Comparison of ENCODE assay signal across 19 cellular contexts in the genomic region with DNA sequence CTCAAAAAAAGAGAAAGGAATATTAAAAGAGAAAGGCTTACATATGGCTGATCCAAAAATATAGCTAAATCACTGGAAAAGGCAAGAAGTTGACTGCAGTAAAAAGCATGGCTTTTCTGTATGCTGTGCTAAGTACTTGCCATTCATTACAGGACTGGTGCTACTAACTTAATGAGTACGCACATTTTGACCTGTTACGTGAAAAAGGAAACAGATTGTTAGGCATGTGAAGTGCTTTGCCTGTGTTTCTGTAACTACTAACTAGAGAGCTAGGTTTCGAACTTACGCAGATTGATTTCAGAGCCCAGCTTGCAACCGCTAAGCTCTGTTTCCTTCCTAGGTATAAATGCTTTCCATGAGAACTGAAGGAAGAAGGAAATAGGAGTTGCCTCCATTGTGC. TPM values are rescaled to one million over a fixed set of nuclear protein-coding genes. Genes with fewer than 3 reads are reported as not detected.
DNase-seq lines count a peak whose midpoint lies in the region; ATAC-seq, FAIRE-seq and TF ChIP-seq lines count a peak whose summit lies in the region.
"Had no signal": no experiment of that assay in that cellular context is flagged by ENCODE, and none has a peak within 500 bp of the region (broad histone marks: within the 10 kb centered on the region; RNA-seq: fewer than 3 reads in every experiment).

No MANE protein-coding gene starts in this region.

- CTCF ChIA-PET in activated CD8-positive, alpha-beta T cell treated with anti-CD3 and anti-CD28 coated beads for 36 hours (lab: Charles Lee), result interaction anchor here (0.7 to 1.1 kb wide), 4 partner anchors 17 to 52 kb away, joined by 3 to 4 read pairs (median 4); no protein-coding TSS in a partner anchor
- CTCF ChIA-PET in activated CD8-positive, alpha-beta T cell treated with anti-CD3 and anti-CD28 coated beads, Interleukin-2, amount 10 ng/mL, durations not matched to agents 7 days and 5 days (lab: Charles Lee), result interaction anchor here (0.8 to 1.1 kb wide), 3 partner anchors 41 to 44 kb away, joined by 3 to 6 read pairs (median 4); no protein-coding TSS in a partner anchor
- CTCF ChIA-PET in GM12878 (lab: Yijun Ruan, JAX), result interaction anchor here (0.9 to 1.8 kb wide), 2 partner anchors 42 to 71 kb away, joined by 3 to 6 read pairs; no protein-coding TSS in a partner anchor

- H3K4me3 Mint-ChIP-seq in activated CD8-positive, alpha-beta T cell treated with anti-CD3 and anti-CD28 coated beads for 36 hours, result no peak overlapping the region
- H3K4me3 Mint-ChIP-seq in activated CD8-positive, alpha-beta T cell treated with anti-CD3 and anti-CD28 coated beads, Interleukin-2, amount 10 ng/mL, durations not matched to agents 7 days and 5 days, result no peak overlapping the region
- peak overlapping the region in 2 of 4 donors; percentile 25 to 41 for H3K4me3 Mint-ChIP-seq in CD4-positive, CD25-positive, alpha-beta regulatory T cell
- peak overlapping the region in 3 of 4 donors; percentile 12 to 57 (median 41) for H3K4me3 Mint-ChIP-seq in IgD-negative memory B cell
- H3K4me3 Mint-ChIP-seq in activated CD4-positive, alpha-beta T cell treated with anti-CD3 and anti-CD28 coated beads, Interleukin-2, amount 10 ng/mL, durations not matched to agents 24 days and 14 days, result no peak overlapping the region

- WGBS in GM12878 (ENCODE audit: insufficient coverage, insufficient replicate concordance, low lambda C conversion rate, missing lambda C conversion rate), result 8% methylated on average over 5 of the region's 5 CpGs

- H3K79me2 ChIP-seq in GM12878 (ENCODE audit: control insufficient read depth, insufficient read depth, low read length), result peaks cover 46% of the 10 kb centered on the region

- FAIRE-seq in GM12878 (lab: Jason Lieb, UNC), result no peak

- peak overlapping the region; percentile 60 for H3K27ac Mint-ChIP-seq in activated CD8-positive, alpha-beta T cell treated with anti-CD3 and anti-CD28 coated beads for 36 hours
- no peak overlapping the region for H3K27ac Mint-ChIP-seq in activated CD8-positive, alpha-beta T cell treated with anti-CD3 and anti-CD28 coated beads, Interleukin-2, amount 10 ng/mL, durations not matched to agents 7 days and 5 days
- peak overlapping the region in 1 of 3 donors; percentile 98 for H3K27ac Mint-ChIP-seq in CD4-positive, CD25-positive, alpha-beta regulatory T cell
- peak overlapping the region in 2 of 3 donors; percentile 85 to 91 for H3K27ac Mint-ChIP-seq in IgD-negative memory B cell
- no peak overlapping the region for H3K27ac Mint-ChIP-seq in activated CD4-positive, alpha-beta T cell treated with anti-CD3 and anti-CD28 coated beads, Interleukin-2, amount 10 ng/mL, durations not matched to agents 24 days and 14 days
- H3K27ac Mint-ChIP-seq: GM23338 had no signal

- H2AFZ ChIP-seq in GM12878 (ENCODE audit: control insufficient read depth, low read depth, low read length), result no peak overlapping the region
- H2AFZ ChIP-seq: GM23338, PC-9 had no signal

- peak overlapping the region; percentile 23 for H3K27ac ChIP-seq in CD4-positive, CD25-positive, alpha-beta regulatory T cell (ENCODE audit: insufficient read depth, low read length, poor library complexity, severe bottlenecking)
- no peak overlapping the region for H3K27ac ChIP-seq in GM12878 (ENCODE audit: control insufficient read depth, insufficient read depth)
- no peak overlapping the region for H3K27ac ChIP-seq in dorsolateral prefrontal cortex
- H3K27ac ChIP-seq: BLaER1 treated with 17β-estradiol and CSF1 and Interleukin-3, amounts not matched to agents 10 nM and 100 nM; PC-9 had no signal

- no peaks in the 10 kb centered on the region for H3K9me3 ChIP-seq in CD4-positive, CD25-positive, alpha-beta regulatory T cell (ENCODE audit: control insufficient read depth in 2 of 2, low read length in 2 of 2)
- peaks cover 2% of the 10 kb centered on the region; the same call in 1 of the 3 replicates for H3K9me3 ChIP-seq in GM12878 (replicated peaks; ENCODE audit: control insufficient read depth, insufficient read depth, low read length)

- H3K36me3 Mint-ChIP-seq in activated CD8-positive, alpha-beta T cell treated with anti-CD3 and anti-CD28 coated beads for 36 hours (ENCODE audit: low read depth), result peaks cover 58% of the 10 kb centered on the region
- H3K36me3 Mint-ChIP-seq in activated CD8-positive, alpha-beta T cell treated with anti-CD3 and anti-CD28 coated beads, Interleukin-2, amount 10 ng/mL, durations not matched to agents 7 days and 5 days (ENCODE audit: low read depth), result peaks cover 48% of the 10 kb centered on the region
- peaks cover 20% of the 10 kb centered on the region for H3K36me3 Mint-ChIP-seq in CD4-positive, CD25-positive, alpha-beta regulatory T cell
- peaks cover 8% of the 10 kb centered on the region for H3K36me3 Mint-ChIP-seq in IgD-negative memory B cell
- peaks cover 53% of the 10 kb centered on the region for H3K36me3 Mint-ChIP-seq in activated CD4-positive, alpha-beta T cell treated with anti-CD3 and anti-CD28 coated beads, Interleukin-2, amount 10 ng/mL, durations not matched to agents 24 days and 14 days (ENCODE audit: low read depth)

- peaks cover 40% of the 10 kb centered on the region for H3K4me1 Mint-ChIP-seq in activated CD8-positive, alpha-beta T cell treated with anti-CD3 and anti-CD28 coated beads for 36 hours (ENCODE audit: low read depth)
- H3K4me1 Mint-ChIP-seq in activated CD8-positive, alpha-beta T cell treated with anti-CD3 and anti-CD28 coated beads, Interleukin-2, amount 10 ng/mL, durations not matched to agents 7 days and 5 days (ENCODE audit: low read depth), result peaks cover 34% of the 10 kb centered on the region
- peaks cover 27 to 69% (median 42%) of the 10 kb centered on the region in 4 donors for H3K4me1 Mint-ChIP-seq in CD4-positive, CD25-positive, alpha-beta regulatory T cell
- H3K4me1 Mint-ChIP-seq in IgD-negative memory B cell, result peaks cover 20 to 35% (median 31%) of the 10 kb centered on the region in 3 donors
- H3K4me1 Mint-ChIP-seq in activated CD4-positive, alpha-beta T cell treated with anti-CD3 and anti-CD28 coated beads, Interleukin-2, amount 10 ng/mL, durations not matched to agents 24 days and 14 days, result peaks cover 35% of the 10 kb centered on the region

- no peak for ATAC-seq in activated CD8-positive, alpha-beta T cell treated with anti-CD3 and anti-CD28 coated beads for 36 hours
- no peak for ATAC-seq in activated CD8-positive, alpha-beta T cell treated with anti-CD3 and anti-CD28 coated beads, Interleukin-2, amount 10 ng/mL, durations not matched to agents 7 days and 5 days
- no peak for ATAC-seq in CD4-positive, CD25-positive, alpha-beta regulatory T cell (ENCODE audit: low read depth in 2 of 2)
- no peak for ATAC-seq in GM12878
- ATAC-seq: GM23338 had no signal

- DNase-seq in activated CD8-positive, alpha-beta T cell treated with anti-CD3 and anti-CD28 coated beads for 36 hours, result no peak
- DNase-seq in activated CD8-positive, alpha-beta T cell treated with anti-CD3 and anti-CD28 coated beads, Interleukin-2, amount 10 ng/mL, durations not matched to agents 7 days and 5 days, result no peak
- DNase-seq in CD4-positive, CD25-positive, alpha-beta regulatory T cell, result no peak
- DNase-seq in GM12878 (ENCODE audit: low read depth, low spot score) (no peak), dorsolateral prefrontal cortex (no peak), ACHN (no peak)
- no peak for DNase-seq in activated CD4-positive, alpha-beta T cell treated with anti-CD3 and anti-CD28 coated beads, Interleukin-2, amount 10 ng/mL, durations not matched to agents 24 days and 14 days
- DNase-seq: 8988T, GDM1, KG1, NCI-H1092 treated with DMSO at 0.1 percent for 48 hours, NCI-H1694 treated with DMSO at 0.1 percent for 48 hours, NCI-H446, NCI-H748 treated with DMSO at 0.1 percent for 48 hours, PC-9 had no signal

- H3K4me2 ChIP-seq in GM12878 (ENCODE audit: control insufficient read depth, insufficient read depth), result peak overlapping the region; percentile 35
- H3K4me2 ChIP-seq: GM23338, PC-9 had no signal

- no peak for TF ChIP-seq RAD21 in GM12878 (IDR thresholded peaks at IDR 0.05; ENCODE audit: insufficient read depth, low read depth, low read length)

- H4K20me1 ChIP-seq in GM12878 (ENCODE audit: control insufficient read depth, insufficient read depth), result no peaks in the 10 kb centered on the region

- H3K27me3 ChIP-seq in CD4-positive, CD25-positive, alpha-beta regulatory T cell (ENCODE audit: control insufficient read depth, insufficient read depth, low read length), result no peaks in the 10 kb centered on the region
- H3K27me3 ChIP-seq in GM12878 (replicated peaks in 1 of 2; ENCODE audit: control insufficient read depth in 2 of 2, insufficient read depth in 2 of 2, low read length in 1 of 2) (no peaks in the 10 kb centered on the region), dorsolateral prefrontal cortex (no peaks in the 10 kb centered on the region)
- H3K27me3 ChIP-seq: BLaER1 treated with 17β-estradiol and CSF1 and Interleukin-3, amounts not matched to agents 10 nM and 100 nM had no signal

- H3K9me3 Mint-ChIP-seq in activated CD8-positive, alpha-beta T cell treated with anti-CD3 and anti-CD28 coated beads for 36 hours, result no peaks in the 10 kb centered on the region
- H3K9me3 Mint-ChIP-seq in activated CD8-positive, alpha-beta T cell treated with anti-CD3 and anti-CD28 coated beads, Interleukin-2, amount 10 ng/mL, durations not matched to agents 7 days and 5 days (ENCODE audit: insufficient read depth), result no peaks in the 10 kb centered on the region
- H3K9me3 Mint-ChIP-seq in CD4-positive, CD25-positive, alpha-beta regulatory T cell, result no peaks in the 10 kb centered on the region
- H3K9me3 Mint-ChIP-seq in IgD-negative memory B cell, result no peaks in the 10 kb centered on the region
- H3K9me3 Mint-ChIP-seq in activated CD4-positive, alpha-beta T cell treated with anti-CD3 and anti-CD28 coated beads, Interleukin-2, amount 10 ng/mL, durations not matched to agents 24 days and 14 days, result no peaks in the 10 kb centered on the region

- no peak overlapping the region for H3K4me3 ChIP-seq in CD4-positive, CD25-positive, alpha-beta regulatory T cell (ENCODE audit: low read depth, low read length)
- peak overlapping the region; percentile 38; the same call in 1 of the 2 replicates for H3K4me3 ChIP-seq in GM12878
- no peak overlapping the region for H3K4me3 ChIP-seq in dorsolateral prefrontal cortex
- H3K4me3 ChIP-seq: GM23338, PC-9 had no signal

- POLR2A ChIA-PET in activated CD8-positive, alpha-beta T cell treated with anti-CD3 and anti-CD28 coated beads for 36 hours (lab: Charles Lee), result interaction anchor here (1.2 to 2.2 kb wide), 3 partner anchors 16 to 48 kb away, joined by 3 to 6 read pairs (median 4); no protein-coding TSS in a partner anchor
- POLR2A ChIA-PET in activated CD8-positive, alpha-beta T cell treated with anti-CD3 and anti-CD28 coated beads, Interleukin-2, amount 10 ng/mL, durations not matched to agents 7 days and 5 days (lab: Charles Lee), result interaction anchor here (0.5 kb wide), 1 partner anchor 362 kb away, joined by 4 read pairs; no protein-coding TSS in a partner anchor
- POLR2A ChIA-PET in GM12878 (lab: Charles Lee), result interaction anchor here (1.0 to 1.1 kb wide), 3 partner anchors 17 to 42 kb away, joined by 3 read pairs; no protein-coding TSS in a partner anchor

- SMC1A ChIA-PET in GM12878 (lab: Charles Lee; ENCODE audit: uncharacterized antibody, unreplicated experiment), result interaction anchor here (0.9 to 1.4 kb wide), 5 partner anchors 13 to 40 kb away, joined by 3 to 5 read pairs (median 3); no protein-coding TSS in a partner anchor

- no peak overlapping the region for H3K9ac ChIP-seq in GM12878 (ENCODE audit: control insufficient read depth, insufficient read depth, low read length)
- H3K9ac ChIP-seq: BLaER1 treated with 17β-estradiol and CSF1 and Interleukin-3, amounts not matched to agents 10 nM and 100 nM had no signal

- peaks cover 49% of the 10 kb centered on the region for H3K4me1 ChIP-seq in CD4-positive, CD25-positive, alpha-beta regulatory T cell (ENCODE audit: control insufficient read depth, insufficient read depth, low read length, poor library complexity, severe bottlenecking)
- peaks cover 9% of the 10 kb centered on the region; the same call in 1 of the 2 replicates for H3K4me1 ChIP-seq in GM12878 (ENCODE audit: control insufficient read depth, insufficient read depth, low read length)

- no peak for TF ChIP-seq POLR2A in GM12878 (IDR thresholded peaks at IDR 0.05; ENCODE audit: low read depth, low read length)

- no peak for TF ChIP-seq CTCF in activated CD8-positive, alpha-beta T cell treated with anti-CD3 and anti-CD28 coated beads for 36 hours (IDR thresholded peaks at IDR 0.05)
- TF ChIP-seq CTCF in GM12878 (IDR thresholded peaks at IDR 0.05 in 2 of 3, conservative IDR thresholded peaks at IDR 0.05 in 1 of 3; ENCODE audit: control insufficient read depth in 2 of 3, extremely low read depth in 1 of 3, insufficient read depth in 1 of 3, low read depth in 3 of 3, low read length in 3 of 3) (no peak), dorsolateral prefrontal cortex (IDR thresholded peaks at IDR 0.05 in 54 of 56, conservative IDR thresholded peaks at IDR 0.05 in 2 of 56; ENCODE audit: low read depth in 1 of 56, partially characterized antibody in 56 of 56) (no peak)

- no peaks in the 10 kb centered on the region for H3K27me3 Mint-ChIP-seq in activated CD8-positive, alpha-beta T cell treated with anti-CD3 and anti-CD28 coated beads for 36 hours
- H3K27me3 Mint-ChIP-seq in activated CD8-positive, alpha-beta T cell treated with anti-CD3 and anti-CD28 coated beads, Interleukin-2, amount 10 ng/mL, durations not matched to agents 7 days and 5 days (ENCODE audit: low read depth), result no peaks in the 10 kb centered on the region
- H3K27me3 Mint-ChIP-seq in CD4-positive, CD25-positive, alpha-beta regulatory T cell, result peaks cover 14% of the 10 kb centered on the region
- no peaks in the 10 kb centered on the region for H3K27me3 Mint-ChIP-seq in IgD-negative memory B cell
- H3K27me3 Mint-ChIP-seq in activated CD4-positive, alpha-beta T cell treated with anti-CD3 and anti-CD28 coated beads, Interleukin-2, amount 10 ng/mL, durations not matched to agents 24 days and 14 days, result no peaks in the 10 kb centered on the region

- intact Hi-C loops in activated CD8-positive, alpha-beta T cell treated with anti-CD3 and anti-CD28 coated beads for 36 hours (cut with micrococcal nuclease), result no loop called here
- intact Hi-C loops in GM12878 (cut with micrococcal nuclease; ENCODE audit: unreplicated experiment) (loop anchor here (5.0 kb wide), 1 partner anchor 92 kb away; no protein-coding TSS in a partner anchor), dorsolateral prefrontal cortex (cut with DNase I) (loop anchor here in 1 of 2 donors (5.0 kb wide), 1 partner anchor 48 kb away; a partner anchor contains a TSS)
- intact Hi-C loops in activated CD4-positive, alpha-beta T cell treated with anti-CD3 and anti-CD28 coated beads, Interleukin-2, amount 10 ng/mL, durations not matched to agents 24 days and 14 days (cut with micrococcal nuclease), result loop anchor here (5.0 kb wide), 1 partner anchor 1363 kb away; a partner anchor contains a TSS

- RAD21 ChIA-PET in GM12878 (lab: Charles Lee; ENCODE audit: unreplicated experiment), result no interaction called here

- H3K36me3 ChIP-seq in CD4-positive, CD25-positive, alpha-beta regulatory T cell (ENCODE audit: control insufficient read depth, insufficient read depth, low read length), result peaks cover 27% of the 10 kb centered on the region
- H3K36me3 ChIP-seq in GM12878 (ENCODE audit: control insufficient read depth in 2 of 2, insufficient read depth in 2 of 2, low read length in 1 of 2), result peaks cover 0 to 11% of the 10 kb centered on the region in 2 experiments; a peak in 3 of 4 replicates

- TF ChIP-seq EP300 in GM12878 (IDR thresholded peaks at IDR 0.05; ENCODE audit: borderline replicate concordance in 1 of 2, control insufficient read depth in 1 of 2, low read depth in 2 of 2, low read length in 2 of 2), result no peak

- no TSS peak for BruUV-seq in GM12878 (replicated peaks; lab: Mats Ljungman, UMichigan)

- in situ Hi-C loops in GM12878 (cut with MboI), result no loop called here
- in situ Hi-C loops in ACHN (cut with HindIII; ENCODE audit: low pct_ligation_motif_present, low pct_unique_long_range_greater_than_20kb, low sequenced_read_pairs), result no loop called here

RNA-seq across cellular contexts. Expression of a gene that starts 2.8 kb away (rescaled TPM):
- total RNA-seq in activated CD8-positive, alpha-beta T cell treated with anti-CD3 and anti-CD28 coated beads for 36 hours, result 10 to 100 TPM; 44.9 to 45.8 TPM
- 10 to 100 TPM; 33.4 to 33.6 TPM for total RNA-seq in activated CD8-positive, alpha-beta T cell treated with anti-CD3 and anti-CD28 coated beads, Interleukin-2, amount 10 ng/mL, durations not matched to agents 7 days and 5 days
- 29.0 TPM for total RNA-seq in CD4-positive, CD25-positive, alpha-beta regulatory T cell
- polyA plus RNA-seq in CD4-positive, CD25-positive, alpha-beta regulatory T cell, result 10 to 100 TPM; 20.3 to 27.2 (median 25.3) TPM
- polyA plus RNA-seq in IgD-negative memory B cell (21.0 TPM), GM12878 (2011; rRNA removed) (28.6 and 46.8 TPM in 2 replicates), GM12878 (2014; fragmentation: Illumina TruSeq; extraction: Trizol) (34.1 and 42.7 TPM in 2 replicates), GM12878 (2014; fragmentation: Nextera tagmentation; extraction: Ambion mirVana) (10 to 100 TPM; 37.9 to 45.1 TPM), GM12878 (2014; rRNA removed) (32.2 and 35.5 TPM in 2 replicates), GM12878 (2016; fragmentation: Nextera tagmentation; extraction: Ambion mirVana) (10 to 100 TPM; 54.4 to 54.9 TPM)
- total RNA-seq in GM12878 (2013; cell fraction: nucleolus; rRNA removed), result 93.7 and 102 TPM in 2 replicates
- total RNA-seq in GM12878 (2014; rRNA removed) (33.6 and 35.4 TPM in 2 replicates), GM12878 (2014; rRNA removed; fragmentation: Illumina TruSeq; extraction: Trizol) (34.6 and 37.9 TPM in 2 replicates), GM12878 (2021) (28.1 and 33.8 TPM in 2 replicates), dorsolateral prefrontal cortex (10 to 100 TPM; 16.2 to 39.4 (median 26.2) TPM)
- polyA plus RNA-seq in GM12878 (2011; ENCODE audit: low read depth), result 12.1 TPM
- polyA plus RNA-seq in GM12878 (2011; cell fraction: cytosol; rRNA removed), result 6.1 and 7.4 TPM in 2 replicates
- 36.2 and 51.5 TPM in 2 replicates for polyA plus RNA-seq in GM12878 (2011; cell fraction: nucleus; rRNA removed)
- 18.2 and 20.5 TPM in 2 replicates for polyA plus RNA-seq in GM12878 (2012)
- 19.9 and 21.6 TPM in 2 replicates for polyA minus RNA-seq in GM12878 (2011; rRNA and poly(A)+ RNA removed)
- 6.3 and 8.2 TPM in 2 replicates for polyA minus RNA-seq in GM12878 (2011; cell fraction: cytosol; rRNA and poly(A)+ RNA removed)
- polyA minus RNA-seq in GM12878 (2011; cell fraction: nucleus; rRNA and poly(A)+ RNA removed), result 38.8 and 69.7 TPM in 2 replicates
- total RNA-seq in activated CD4-positive, alpha-beta T cell treated with anti-CD3 and anti-CD28 coated beads, Interleukin-2, amount 10 ng/mL, durations not matched to agents 24 days and 14 days, result 55.7 and 62.4 TPM in 2 replicates

RNA-seq across cellular contexts. Expression of a gene that starts 19.4 kb away (rescaled TPM):
- total RNA-seq in activated CD8-positive, alpha-beta T cell treated with anti-CD3 and anti-CD28 coated beads for 36 hours, result not detected
- total RNA-seq in activated CD8-positive, alpha-beta T cell treated with anti-CD3 and anti-CD28 coated beads, Interleukin-2, amount 10 ng/mL, durations not matched to agents 7 days and 5 days, result not detected
- 3.7 TPM for total RNA-seq in CD4-positive, CD25-positive, alpha-beta regulatory T cell
- polyA plus RNA-seq in CD4-positive, CD25-positive, alpha-beta regulatory T cell, result not detected
- polyA plus RNA-seq in IgD-negative memory B cell (2.8 TPM), GM12878 (2011; rRNA removed) (not detected in 2 replicates), GM12878 (2014; fragmentation: Illumina TruSeq; extraction: Trizol) (0.30 and 0.53 TPM in 2 replicates), GM12878 (2014; fragmentation: Nextera tagmentation; extraction: Ambion mirVana) (under 1 TPM in 1 of 2 experiments, not detected in 1; 0.04 TPM), GM12878 (2014; rRNA removed) (0.10 and 0.13 TPM in 2 replicates), GM12878 (2016; fragmentation: Nextera tagmentation; extraction: Ambion mirVana) (not detected)
- 0.33 and 0.51 TPM in 2 replicates for total RNA-seq in GM12878 (2013; cell fraction: nucleolus; rRNA removed)
- total RNA-seq in GM12878 (2014; rRNA removed) (0.65 TPM in 1 of 2 replicates, not detected in the other), GM12878 (2014; rRNA removed; fragmentation: Illumina TruSeq; extraction: Trizol) (0.09 and 0.18 TPM in 2 replicates), GM12878 (2021) (0.19 TPM in 1 of 2 replicates, not detected in the other), dorsolateral prefrontal cortex (1 to 10 TPM in 1 of 120 experiments, under 1 TPM in 30, not detected in 89; 0.07 to 1.6 (median 0.26) TPM)
- not detected for polyA plus RNA-seq in GM12878 (2011; ENCODE audit: low read depth)
- not detected in 2 replicates for polyA plus RNA-seq in GM12878 (2011; cell fraction: cytosol; rRNA removed)
- polyA plus RNA-seq in GM12878 (2011; cell fraction: nucleus; rRNA removed), result not detected in 2 replicates
- polyA plus RNA-seq in GM12878 (2012), result 0.06 TPM in 1 of 2 replicates, not detected in the other
- not detected in 2 replicates for polyA minus RNA-seq in GM12878 (2011; rRNA and poly(A)+ RNA removed)
- not detected in 2 replicates for polyA minus RNA-seq in GM12878 (2011; cell fraction: cytosol; rRNA and poly(A)+ RNA removed)
- not detected in 2 replicates for polyA minus RNA-seq in GM12878 (2011; cell fraction: nucleus; rRNA and poly(A)+ RNA removed)
- not detected in 2 replicates for total RNA-seq in activated CD4-positive, alpha-beta T cell treated with anti-CD3 and anti-CD28 coated beads, Interleukin-2, amount 10 ng/mL, durations not matched to agents 24 days and 14 days
- total RNA-seq: MCF 10A, PC-9 had no signal
- polyA plus RNA-seq: GM23338 had no signal

RNA-seq across cellular contexts. Expression of a gene that starts 49.9 kb away (rescaled TPM):
- 10 to 100 TPM; 33.7 to 35.0 TPM for total RNA-seq in activated CD8-positive, alpha-beta T cell treated with anti-CD3 and anti-CD28 coated beads for 36 hours
- 10 to 100 TPM; 52.0 to 56.7 TPM for total RNA-seq in activated CD8-positive, alpha-beta T cell treated with anti-CD3 and anti-CD28 coated beads, Interleukin-2, amount 10 ng/mL, durations not matched to agents 7 days and 5 days
- 137 TPM for total RNA-seq in CD4-positive, CD25-positive, alpha-beta regulatory T cell
- 100 to 1,000 TPM; 129 to 179 (median 169) TPM for polyA plus RNA-seq in CD4-positive, CD25-positive, alpha-beta regulatory T cell
- 113 TPM for polyA plus RNA-seq in IgD-negative memory B cell
- 155 and 169 TPM in 2 replicates for total RNA-seq in GM12878 (2013; cell fraction: nucleolus; rRNA removed)
- total RNA-seq in GM12878 (2014; rRNA removed), result 24.5 and 26.5 TPM in 2 replicates
- total RNA-seq in GM12878 (2014; rRNA removed; fragmentation: Illumina TruSeq; extraction: Trizol), result 32.4 and 32.5 TPM in 2 replicates
- 23.4 and 28.3 TPM in 2 replicates for total RNA-seq in GM12878 (2021)
- polyA plus RNA-seq in GM12878 (2011; ENCODE audit: low read depth), result 17.5 TPM
- polyA plus RNA-seq in GM12878 (2011; rRNA removed), result 45.1 and 62.8 TPM in 2 replicates
- polyA plus RNA-seq in GM12878 (2011; cell fraction: cytosol; rRNA removed), result 16.1 and 19.8 TPM in 2 replicates
- polyA plus RNA-seq in GM12878 (2011; cell fraction: nucleus; rRNA removed), result 30.3 and 37.6 TPM in 2 replicates
- polyA plus RNA-seq in GM12878 (2012), result 19.7 and 24.9 TPM in 2 replicates
- 26.1 and 35.8 TPM in 2 replicates for polyA plus RNA-seq in GM12878 (2014; fragmentation: Illumina TruSeq; extraction: Trizol)
- polyA plus RNA-seq in GM12878 (2014; fragmentation: Nextera tagmentation; extraction: Ambion mirVana), result 100 to 1,000 TPM; 110 to 115 TPM
- 20.2 and 21.7 TPM in 2 replicates for polyA plus RNA-seq in GM12878 (2014; rRNA removed)
- 10 to 100 TPM; 39.2 to 42.1 TPM for polyA plus RNA-seq in GM12878 (2016; fragmentation: Nextera tagmentation; extraction: Ambion mirVana)
- polyA minus RNA-seq in GM12878 (2011; rRNA and poly(A)+ RNA removed), result 30.2 and 32.3 TPM in 2 replicates
- polyA minus RNA-seq in GM12878 (2011; cell fraction: cytosol; rRNA and poly(A)+ RNA removed), result 10.2 and 14.7 TPM in 2 replicates
- polyA minus RNA-seq in GM12878 (2011; cell fraction: nucleus; rRNA and poly(A)+ RNA removed), result 29.5 and 38.7 TPM in 2 replicates
- 37.0 and 40.0 TPM in 2 replicates for total RNA-seq in activated CD4-positive, alpha-beta T cell treated with anti-CD3 and anti-CD28 coated beads, Interleukin-2, amount 10 ng/mL, durations not matched to agents 24 days and 14 days
- 100 to 1,000 TPM in 106 of 120 experiments, 10 to 100 TPM in 14; 83.9 to 140 (median 113) TPM for total RNA-seq in dorsolateral prefrontal cortex

Comparison
In these comparisons a context has a peak if more than half of its experiments do, and no peak if none do; other contexts are left out.
1. H3K27ac Mint-ChIP-seq: peak in activated CD8-positive, alpha-beta T cell treated with anti-CD3 and anti-CD28 coated beads for 36 hours (single experiment) and IgD-negative memory B cell (2 of 3); none in activated CD8-positive, alpha-beta T cell treated with anti-CD3 and anti-CD28 coated beads, Interleukin-2, amount 10 ng/mL, durations not matched to agents 7 days and 5 days (single experiment) and activated CD4-positive, alpha-beta T cell treated with anti-CD3 and anti-CD28 coated beads, Interleukin-2, amount 10 ng/mL, durations not matched to agents 24 days and 14 days (single experiment).
2. H3K4me3 Mint-ChIP-seq: peak in IgD-negative memory B cell (3 of 4); none in activated CD8-positive, alpha-beta T cell treated with anti-CD3 and anti-CD28 coated beads for 36 hours (single experiment), activated CD8-positive, alpha-beta T cell treated with anti-CD3 and anti-CD28 coated beads, Interleukin-2, amount 10 ng/mL, durations not matched to agents 7 days and 5 days (single experiment) and activated CD4-positive, alpha-beta T cell treated with anti-CD3 and anti-CD28 coated beads, Interleukin-2, amount 10 ng/mL, durations not matched to agents 24 days and 14 days (single experiment).